ENCODE assay signal across 8 cellular contexts in genomic region chr2:113979172-113980128, GRCh38.
A peak's percentile ranks its signal among the peaks of the same experiment; 100 is the strongest.
DNase-seq lines count a peak whose midpoint lies in the region; ATAC-seq and TF ChIP-seq lines count a peak whose summit lies in the region.

No MANE protein-coding gene starts in this region.

- H3K27ac ChIP-seq in PC-9 (0 out of 2 replicates have a peak overlapping the region, but pooled peaks have one; percentile 38), adrenal gland (no peak overlapping the region), stomach (peak overlapping the region in 1 of 5 donors; percentile 22)
- H3K27ac ChIP-seq in naive thymus-derived CD4-positive, alpha-beta T cell (ENCODE audit: low read depth, low read length): no peak overlapping the region

- CTCF ChIA-PET in AG04449 (lab: Yijun Ruan, JAX) (interaction anchor here (0.6 to 1.0 kb wide), 4 partner anchors 11 to 13 kb away, joined by 3 to 5 read pairs (median 4); no protein-coding TSS in a partner anchor), PC-9 (lab: Charles Lee) (no interaction called here)
- CTCF ChIA-PET in naive thymus-derived CD4-positive, alpha-beta T cell (lab: Charles Lee): interaction anchor here (0.6 to 0.8 kb wide), 2 partner anchors 11 to 30 kb away, joined by 3 read pairs; no protein-coding TSS in a partner anchor

- no peak for TF ChIP-seq POLR2A in adrenal gland (IDR thresholded peaks at IDR 0.05)
- no peak for TF ChIP-seq POLR2A in stomach (IDR thresholded peaks at IDR 0.05)

- H3K4me2 ChIP-seq in PC-9: peak overlapping the region; percentile 8; the same call in 1 of the 2 replicates

- peak; percentile 2 for TF ChIP-seq CTCF in AG04449 (IDR thresholded peaks at IDR 0.05; ENCODE audit: insufficient read depth, low read length, missing control alignments)
- TF ChIP-seq CTCF in PC-9 (conservative IDR thresholded peaks at IDR 0.05): peak; percentile 60
- peak in 4 of 6 experiments; percentile 8 to 56 (median 22) for TF ChIP-seq CTCF in adrenal gland (IDR thresholded peaks at IDR 0.05)
- peak in 3 of 7 experiments; percentile 41 to 65 (median 47) for TF ChIP-seq CTCF in stomach (IDR thresholded peaks at IDR 0.05)
- no peak for TF ChIP-seq CTCF in foreskin fibroblast (IDR thresholded peaks at IDR 0.05; ENCODE audit: low read depth, low read length)

- H3K27ac Mint-ChIP-seq in naive thymus-derived CD4-positive, alpha-beta T cell: peak overlapping the region in 4 of 9 donors; percentile 6 to 86 (median 58)

- H3K9me3 Mint-ChIP-seq in naive thymus-derived CD4-positive, alpha-beta T cell: peaks cover 0 to 9% (median 0%) of the 10 kb centered on the region in 11 donors

- no peaks in the 10 kb centered on the region for H4K20me1 ChIP-seq in PC-9 (ENCODE audit: insufficient read depth)

- no peak overlapping the region for H3K4me3 Mint-ChIP-seq in naive thymus-derived CD4-positive, alpha-beta T cell

- no peak overlapping the region for H2AFZ ChIP-seq in PC-9

- 65 to 85% (median 74%) methylated on average over 48 to 94 of the region's 94 CpGs for WGBS in adrenal gland, 4 donors
- WGBS in stomach, 5 donors: 68 to 81% (median 72%) methylated on average over 59 to 94 of the region's 94 CpGs

- H3K9me3 ChIP-seq in PC-9 (ENCODE audit: insufficient read depth, low read depth) (no peaks in the 10 kb centered on the region), adrenal gland (replicated peaks in 1 of 3) (no peaks in the 10 kb centered on the region), stomach (peaks cover 4 to 6% (median 6%) of the 10 kb centered on the region in 4 donors)
- H3K9me3 ChIP-seq in naive thymus-derived CD4-positive, alpha-beta T cell (ENCODE audit: control insufficient read depth in 2 of 3, low read length in 3 of 3): no peaks in the 10 kb centered on the region

- H3K4me3 ChIP-seq in AG04449 (ENCODE audit: low read depth, low read length) (no peak overlapping the region), PC-9 (no peak overlapping the region), adrenal gland (no peak overlapping the region), stomach (no peak overlapping the region), foreskin fibroblast (ENCODE audit: low read depth in 1 of 2, low read length in 2 of 2) (no peak overlapping the region)
- H3K4me3 ChIP-seq in naive thymus-derived CD4-positive, alpha-beta T cell (ENCODE audit: low read length): no peak overlapping the region

- POLR2A ChIA-PET in AG04449 (lab: Yijun Ruan, JAX) (no interaction called here), PC-9 (lab: Charles Lee; ENCODE audit: unreplicated experiment) (no interaction called here)
- POLR2A ChIA-PET in naive thymus-derived CD4-positive, alpha-beta T cell (lab: Charles Lee): no interaction called here

- TF ChIP-seq EP300 in stomach (IDR thresholded peaks at IDR 0.05): no peak

- H3K4me1 Mint-ChIP-seq in naive thymus-derived CD4-positive, alpha-beta T cell: peaks cover 0 to 5% (median 4%) of the 10 kb centered on the region in 7 donors

- no peaks in the 10 kb centered on the region for H3K27me3 Mint-ChIP-seq in naive thymus-derived CD4-positive, alpha-beta T cell

- H3K4me1 ChIP-seq in PC-9 (replicated peaks; ENCODE audit: insufficient read depth) (peaks cover 28% of the 10 kb centered on the region), adrenal gland (replicated peaks in 1 of 2) (peaks cover 6 to 18% of the 10 kb centered on the region in 2 donors), stomach (peaks cover 0 to 13% (median 3%) of the 10 kb centered on the region in 4 donors)
- H3K4me1 ChIP-seq in naive thymus-derived CD4-positive, alpha-beta T cell (ENCODE audit: control insufficient read depth in 2 of 2, insufficient read depth in 2 of 2, low read length in 2 of 2): no peaks in the 10 kb centered on the region

- peaks cover 0 to 35% (median 13%) of the 10 kb centered on the region in 5 donors for H3K36me3 Mint-ChIP-seq in naive thymus-derived CD4-positive, alpha-beta T cell

- DNase-seq in AG04449 (ENCODE audit: low read depth, low spot score): no peak
- DNase-seq in PC-9: no peak
- DNase-seq in adrenal gland: no peak
- peak; percentile 6 to 78 (median 33) for DNase-seq in naive thymus-derived CD4-positive, alpha-beta T cell
- DNase-seq in stomach: no peak
- DNase-seq in KG1 (lab: John Stamatoyannopoulos, UW): no peak
- DNase-seq in foreskin fibroblast: no peak
- no peak for DNase-seq in DMS 273 treated with DMSO at 0.1 percent for 48 hours (lab: John Stamatoyannopoulos, UW)

- intact Hi-C loops in PC-9 (cut with micrococcal nuclease; ENCODE audit: unreplicated experiment): loop anchor here (5.0 kb wide), 1 partner anchor 573 kb away; no protein-coding TSS in a partner anchor
- intact Hi-C loops in adrenal gland (cut with DNase I): loop anchor here (5.0 kb wide), 1 partner anchor 573 kb away; no protein-coding TSS in a partner anchor
- intact Hi-C loops in naive thymus-derived CD4-positive, alpha-beta T cell (cut with micrococcal nuclease): no loop called here
- intact Hi-C loops in stomach (cut with DNase I; ENCODE audit: low total_unique reads): no loop called here

- H3K36me3 ChIP-seq in PC-9 (ENCODE audit: low read depth): no peaks in the 10 kb centered on the region
- no peaks in the 10 kb centered on the region for H3K36me3 ChIP-seq in adrenal gland (replicated peaks in 1 of 2)
- peaks cover 0 to 11% (median 0%) of the 10 kb centered on the region in 3 experiments for H3K36me3 ChIP-seq in naive thymus-derived CD4-positive, alpha-beta T cell (ENCODE audit: control insufficient read depth in 2 of 3, insufficient read depth in 3 of 3, low read length in 3 of 3)
- H3K36me3 ChIP-seq in stomach: peaks cover 0 to 17% (median 15%) of the 10 kb centered on the region in 4 donors

- H3F3A ChIP-seq in PC-9 (ENCODE audit: insufficient read depth, low read depth): peaks cover 17% of the 10 kb centered on the region; the same call in 1 of the 2 replicates

- ATAC-seq in naive thymus-derived CD4-positive, alpha-beta T cell: peak; percentile 43

- no peaks in the 10 kb centered on the region for H3K79me2 ChIP-seq in PC-9 (ENCODE audit: low read depth)

- no peaks in the 10 kb centered on the region for H3K9me2 ChIP-seq in PC-9 (ENCODE audit: insufficient read depth)

- BruUV-seq in PC-9 (replicated peaks; lab: Mats Ljungman, UMichigan): no TSS peak

- H3K27me3 ChIP-seq in PC-9 (ENCODE audit: insufficient read depth, low read depth): no peaks in the 10 kb centered on the region
- H3K27me3 ChIP-seq in adrenal gland: no peaks in the 10 kb centered on the region
- H3K27me3 ChIP-seq in naive thymus-derived CD4-positive, alpha-beta T cell (ENCODE audit: control insufficient read depth in 2 of 2, insufficient read depth in 2 of 2, low read length in 2 of 2): no peaks in the 10 kb centered on the region
- H3K27me3 ChIP-seq in stomach: no peaks in the 10 kb centered on the region

Comparison
In these comparisons a context has a peak if more than half of its experiments do, and no peak if none do; other contexts are left out.
1. DNase-seq: peak in naive thymus-derived CD4-positive, alpha-beta T cell (9 of 9); none in AG04449 (single experiment), PC-9 (0 of 2), adrenal gland (0 of 7), stomach (single experiment), KG1 (single experiment), foreskin fibroblast (0 of 2) and DMS 273 treated with DMSO at 0.1 percent for 48 hours (single experiment).
2. intact Hi-C loops: an anchor here in PC-9 (5.0 kb wide) and adrenal gland (5.0 kb wide); none called in naive thymus-derived CD4-positive, alpha-beta T cell and stomach.